8 cellular contexts compared by ENCODE assay signal in the genomic region with DNA sequence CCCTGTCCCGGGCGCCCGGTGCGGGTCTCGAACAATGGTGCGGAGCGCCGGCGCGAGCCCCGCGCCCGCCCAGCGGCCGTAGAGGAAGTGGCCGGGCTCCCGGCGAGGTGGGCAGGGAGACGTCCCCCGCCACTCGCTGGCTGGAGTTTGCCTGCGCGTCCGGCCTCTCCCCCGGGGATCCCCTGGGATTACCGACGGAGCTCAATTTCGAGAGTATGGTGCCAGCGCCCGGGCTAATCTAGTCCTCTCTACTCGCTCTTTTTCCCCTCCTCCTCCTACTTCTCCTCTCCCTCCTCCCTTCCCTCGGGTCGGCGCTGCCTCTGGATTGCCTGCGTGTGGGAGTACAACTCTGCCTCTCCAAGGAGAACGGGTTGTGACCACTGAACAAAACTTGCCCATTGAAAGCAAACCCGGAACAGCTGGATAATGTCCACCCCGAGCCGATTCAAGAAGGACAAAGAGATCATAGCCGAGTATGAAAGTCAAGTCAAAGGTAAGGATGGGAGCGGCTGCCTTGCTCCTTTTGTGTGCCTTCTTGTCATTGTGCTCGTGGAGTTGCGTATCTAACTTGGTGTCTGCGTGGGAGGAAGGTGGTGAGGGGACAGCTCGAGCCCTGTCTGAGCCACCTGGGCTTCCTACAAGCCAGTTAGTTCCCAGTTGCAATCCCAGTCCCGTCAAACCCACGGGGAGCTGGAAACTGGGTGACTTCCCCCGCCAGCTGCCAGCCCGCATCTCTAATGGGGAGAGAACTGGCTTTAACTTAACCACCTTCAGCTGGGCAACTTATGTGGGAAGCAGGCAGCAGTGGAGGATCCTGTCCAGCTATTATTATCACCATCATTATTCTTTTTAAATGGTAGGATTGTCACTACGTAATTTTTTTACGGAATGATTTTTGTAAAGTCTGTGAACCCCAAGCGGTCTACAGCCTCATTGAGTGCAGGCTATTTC. TPM values are rescaled to one million over a fixed set of nuclear protein-coding genes. Genes with fewer than 3 reads are reported as not detected.
DNase-seq lines count a peak whose midpoint lies in the region; ATAC-seq lines count a peak whose summit lies in the region.

A gene (plus strand): TSS at position 310 of the 951 bp plus-strand sequence. CDS start 117 bp downstream, at position 427.

- H3K4me1 Mint-ChIP-seq in activated naive CD4-positive, alpha-beta T cell treated with anti-CD3 and anti-CD28 coated beads for 36 hours (ENCODE audit: low read depth) = peaks cover 6% of the 10 kb centered on the region
- H3K4me1 Mint-ChIP-seq in activated naive CD8-positive, alpha-beta T cell treated with anti-CD3 and anti-CD28 coated beads, Interleukin-2, amount 10 ng/mL, durations not matched to agents 7 days and 5 days = peaks cover 5% of the 10 kb centered on the region

- H3K27ac Mint-ChIP-seq in activated naive CD4-positive, alpha-beta T cell treated with anti-CD3 and anti-CD28 coated beads for 36 hours = no peak within 1 kb of the TSS
- no peak within 1 kb of the TSS for H3K27ac Mint-ChIP-seq in activated naive CD8-positive, alpha-beta T cell treated with anti-CD3 and anti-CD28 coated beads, Interleukin-2, amount 10 ng/mL, durations not matched to agents 7 days and 5 days

- no peaks in the 10 kb centered on the region for H3K27me3 ChIP-seq in neuron (ENCODE audit: insufficient read depth, low read length)

- peak; percentile 18 for DNase-seq in activated naive CD4-positive, alpha-beta T cell treated with anti-CD3 and anti-CD28 coated beads for 36 hours
- no peak for DNase-seq in activated naive CD4-positive, alpha-beta T cell (lab: John Stamatoyannopoulos, UW)
- DNase-seq in NCI-H2171 (lab: John Stamatoyannopoulos, UW) (peak; percentile 37), Right ventricle myocardium inferior (ENCODE audit: missing footprints) (peak; percentile 88), ecto neural progenitor cell (ENCODE audit: low spot score) (no peak)
- DNase-seq in activated naive CD8-positive, alpha-beta T cell treated with anti-CD3 and anti-CD28 coated beads, Interleukin-2, amount 10 ng/mL, durations not matched to agents 7 days and 5 days = no peak

- no peaks in the 10 kb centered on the region for H3K9me3 Mint-ChIP-seq in activated naive CD4-positive, alpha-beta T cell treated with anti-CD3 and anti-CD28 coated beads for 36 hours
- no peaks in the 10 kb centered on the region for H3K9me3 Mint-ChIP-seq in activated naive CD8-positive, alpha-beta T cell treated with anti-CD3 and anti-CD28 coated beads, Interleukin-2, amount 10 ng/mL, durations not matched to agents 7 days and 5 days

- no peaks in the 10 kb centered on the region for H3K36me3 Mint-ChIP-seq in activated naive CD4-positive, alpha-beta T cell treated with anti-CD3 and anti-CD28 coated beads for 36 hours (ENCODE audit: low read depth)
- no peaks in the 10 kb centered on the region for H3K36me3 Mint-ChIP-seq in activated naive CD8-positive, alpha-beta T cell treated with anti-CD3 and anti-CD28 coated beads, Interleukin-2, amount 10 ng/mL, durations not matched to agents 7 days and 5 days

- peaks cover 28% of the 10 kb centered on the region for H3K27me3 Mint-ChIP-seq in activated naive CD4-positive, alpha-beta T cell treated with anti-CD3 and anti-CD28 coated beads for 36 hours (ENCODE audit: low read depth)
- H3K27me3 Mint-ChIP-seq in activated naive CD8-positive, alpha-beta T cell treated with anti-CD3 and anti-CD28 coated beads, Interleukin-2, amount 10 ng/mL, durations not matched to agents 7 days and 5 days = peaks cover 44% of the 10 kb centered on the region

- peaks cover 18% of the 10 kb centered on the region for H3K4me1 ChIP-seq in neuron (ENCODE audit: insufficient read depth, low read length)

- POLR2A ChIA-PET in activated naive CD8-positive, alpha-beta T cell treated with anti-CD3 and anti-CD28 coated beads, Interleukin-2, amount 10 ng/mL, durations not matched to agents 7 days and 5 days (lab: Charles Lee) = no interaction called here

- peak within 1 kb of the TSS; percentile 82 for H3K4me3 ChIP-seq in neuron (ENCODE audit: low read length)

- peak within 1 kb of the TSS; percentile 84 for H3K4me3 Mint-ChIP-seq in activated naive CD4-positive, alpha-beta T cell treated with anti-CD3 and anti-CD28 coated beads for 36 hours
- H3K4me3 Mint-ChIP-seq in activated naive CD8-positive, alpha-beta T cell treated with anti-CD3 and anti-CD28 coated beads, Interleukin-2, amount 10 ng/mL, durations not matched to agents 7 days and 5 days = peak within 1 kb of the TSS; percentile 93

- ATAC-seq in HG02678 (IDR thresholded peaks at IDR 0.05; ENCODE audit: unreplicated experiment) = peak; percentile 26
- no peak for ATAC-seq in activated naive CD8-positive, alpha-beta T cell treated with anti-CD3 and anti-CD28 coated beads, Interleukin-2, amount 10 ng/mL, durations not matched to agents 7 days and 5 days (ENCODE audit: low read depth)
- peak; percentile 69 for ATAC-seq in Right ventricle myocardium inferior

- peak within 1 kb of the TSS; percentile 94 for H2AFZ ChIP-seq in neuron (ENCODE audit: low read depth, low read length)

- H3K9me3 ChIP-seq in neuron (ENCODE audit: low read length) = no peaks in the 10 kb centered on the region

- CTCF ChIA-PET in activated naive CD4-positive, alpha-beta T cell treated with anti-CD3 and anti-CD28 coated beads for 36 hours (lab: Charles Lee) = interaction anchor here (1.6 kb wide), 1 partner anchor 31 kb away, joined by 5 read pairs; no protein-coding TSS in a partner anchor

- H3K36me3 ChIP-seq in neuron (ENCODE audit: insufficient read depth, low read length) = no peaks in the 10 kb centered on the region

- intact Hi-C loops in activated naive CD4-positive, alpha-beta T cell treated with anti-CD3 and anti-CD28 coated beads for 36 hours (cut with micrococcal nuclease) = loop anchor here (1.0 to 10.0 kb wide), 8 partner anchors 62 to 853 kb away; a partner anchor contains a TSS
- intact Hi-C loops in Right ventricle myocardium inferior (cut with DNase I) = loop anchor here (2.0 to 10.0 kb wide), 5 partner anchors 110 to 553 kb away; no protein-coding TSS in a partner anchor

RNA-seq across cellular contexts. Expression of the gene that starts here (rescaled TPM):
- total RNA-seq in activated naive CD4-positive, alpha-beta T cell treated with anti-CD3 and anti-CD28 coated beads for 36 hours = under 1 TPM in 1 of 2 experiments, not detected in 1; 0.02 TPM
- total RNA-seq in activated naive CD8-positive, alpha-beta T cell treated with anti-CD3 and anti-CD28 coated beads, Interleukin-2, amount 10 ng/mL, durations not matched to agents 7 days and 5 days = under 1 TPM; 0.03 to 0.08 TPM
- total RNA-seq in Right ventricle myocardium inferior = 2.2 TPM

Comparison
In these comparisons a context has a peak if more than half of its experiments do, and no peak if none do; other contexts are left out.
1. Peak in DNase-seq in activated naive CD4-positive, alpha-beta T cell treated with anti-CD3 and anti-CD28 coated beads for 36 hours; RNA of the gene not detected or under 1 TPM.
2. DNase-seq: peak in NCI-H2171 (single experiment) and Right ventricle myocardium inferior (single experiment); none in activated naive CD4-positive, alpha-beta T cell (0 of 4), activated naive CD8-positive, alpha-beta T cell treated with anti-CD3 and anti-CD28 coated beads, Interleukin-2, amount 10 ng/mL, durations not matched to agents 7 days and 5 days (single experiment) and ecto neural progenitor cell (single experiment).